Comparison of ENCODE assay signal across 13 cellular contexts in genomic region chr7:74294191-74294998, GRCh38. TPM values are rescaled to one million over a fixed set of nuclear protein-coding genes. Genes with fewer than 3 reads are reported as not detected.
DNase-seq lines count a peak whose midpoint lies in the region; ATAC-seq and TF ChIP-seq lines count a peak whose summit lies in the region.
"Had no signal": no experiment of that assay in that cellular context is flagged by ENCODE, and none has a peak within 500 bp of the region (broad histone marks: within the 10 kb centered on the region; RNA-seq: fewer than 3 reads in every experiment).

No MANE protein-coding gene starts in this region.

- ATAC-seq in Right ventricle myocardium inferior (peak; percentile 39), aorta (ENCODE audit: low FRiP score) (peak; percentile 20)
- ATAC-seq in CD4-positive, alpha-beta T cell (ENCODE audit: poor library complexity), result no peak

- DNase-seq in Right ventricle myocardium inferior (ENCODE audit: missing footprints) (no peak), cardiac septum (ENCODE audit: low spot score) (no peak), esophagus muscularis mucosa (ENCODE audit: extremely low spot score) (no peak), aorta (peak; percentile 65 to 82), GM13976 (ENCODE audit: low spot score) (no peak), erythroblast (lab: John Stamatoyannopoulos, UW) (no peak)
- no peak for DNase-seq in CD4-positive, alpha-beta T cell
- DNase-seq: activated CD4-positive, alpha-beta T cell treated with anti-CD3 and anti-CD28 coated beads for 1 hour; AML-193; NCI-H1105; SHP77 treated with DMSO at 0.1 percent for 48 hours; stimulated activated CD4-positive, alpha-beta T cell treated with anti-CD3 and anti-CD28 coated beads, Interleukin-2, amount 100 ng/mL, for 24 hours had no signal

- H3K9me3 Mint-ChIP-seq in CD4-positive, alpha-beta T cell, result no peaks in the 10 kb centered on the region

- no peaks in the 10 kb centered on the region for H3K27me3 Mint-ChIP-seq in CD4-positive, alpha-beta T cell

- peaks cover 13% of the 10 kb centered on the region for H3K4me1 Mint-ChIP-seq in CD4-positive, alpha-beta T cell (ENCODE audit: low read depth)

- H3K4me3 Mint-ChIP-seq in CD4-positive, alpha-beta T cell, result no peak overlapping the region

- H3K4me3 ChIP-seq in esophagus muscularis mucosa (no peak overlapping the region), mesodermal cell (ENCODE audit: extremely low read depth, insufficient read depth, low read length, poor library complexity, severe bottlenecking) (no peak overlapping the region), aorta (ENCODE audit: low read length in 2 of 2) (no peak overlapping the region)

- H3K36me3 ChIP-seq in esophagus muscularis mucosa (no peaks in the 10 kb centered on the region), mesodermal cell (ENCODE audit: control insufficient read depth, insufficient read depth, low read length) (peaks cover 20% of the 10 kb centered on the region), aorta (ENCODE audit: control insufficient read depth in 1 of 2, insufficient read depth in 2 of 2, low read length in 1 of 2) (no peaks in the 10 kb centered on the region)

- H3K27me3 ChIP-seq in esophagus muscularis mucosa (no peaks in the 10 kb centered on the region), aorta (ENCODE audit: control insufficient read depth in 1 of 2, insufficient read depth in 2 of 2, low read length in 1 of 2) (no peaks in the 10 kb centered on the region)
- H3K27me3 ChIP-seq in CD4-positive, alpha-beta T cell (ENCODE audit: control insufficient read depth, insufficient read depth, low read length), result no peaks in the 10 kb centered on the region

- POLR2A ChIA-PET in CD4-positive, alpha-beta T cell (lab: Charles Lee), result no interaction called here

- H3K27ac Mint-ChIP-seq in CD4-positive, alpha-beta T cell, result no peak overlapping the region

- CTCF ChIA-PET in CD4-positive, alpha-beta T cell (lab: Charles Lee), result no interaction called here

- intact Hi-C loops in Right ventricle myocardium inferior (cut with DNase I), result loop anchor here (5.0 kb wide), 2 partner anchors 37 to 98 kb away; no protein-coding TSS in a partner anchor
- intact Hi-C loops in cardiac septum (cut with DNase I), result no loop called here
- intact Hi-C loops in esophagus muscularis mucosa (cut with DNase I), result loop anchor here (5.0 kb wide), 1 partner anchor 42 kb away; the partner anchor contains the start of gene RFC2
- intact Hi-C loops in aorta (cut with DNase I), result loop anchor here (5.0 kb wide), 2 partner anchors 37 to 88 kb away; no protein-coding TSS in a partner anchor
- intact Hi-C loops in CD4-positive, alpha-beta T cell (cut with DNase I, micrococcal nuclease), result loop anchor here in 1 of 2 experiments (5.0 to 10.0 kb wide), 2 partner anchors 110 to 207 kb away; no protein-coding TSS in a partner anchor

- H3K4me1 ChIP-seq in esophagus muscularis mucosa, result peaks cover 20 to 52% (median 44%) of the 10 kb centered on the region in 4 donors
- H3K4me1 ChIP-seq in mesodermal cell (ENCODE audit: control insufficient read depth, insufficient read depth, low read length, poor library complexity, severe bottlenecking), result peaks cover 28% of the 10 kb centered on the region
- no peaks in the 10 kb centered on the region for H3K4me1 ChIP-seq in aorta (ENCODE audit: control insufficient read depth in 1 of 2, insufficient read depth in 2 of 2, low read length in 2 of 2)

- no peak for TF ChIP-seq EP300 in esophagus muscularis mucosa (IDR thresholded peaks at IDR 0.05)

- in situ Hi-C loops in GM13976 (cut with MboI; ENCODE audit: low sequenced_read_pairs, unreplicated experiment), result no loop called here

- TF ChIP-seq POLR2A in esophagus muscularis mucosa (IDR thresholded peaks at IDR 0.05; ENCODE audit: low read depth) (no peak), erythroblast (IDR thresholded peaks at IDR 0.05; ENCODE audit: low read length) (no peak)

- peak overlapping the region in 3 of 4 donors; percentile 24 to 51 (median 29) for H3K27ac ChIP-seq in esophagus muscularis mucosa (replicated peaks in 1 of 4)
- H3K27ac ChIP-seq in mesodermal cell (ENCODE audit: low read depth, low read length, severe bottlenecking), result peak overlapping the region; percentile 78
- peak overlapping the region in 1 of 2 donors; percentile 22 for H3K27ac ChIP-seq in aorta (ENCODE audit: low read depth in 1 of 2, low read length in 2 of 2)
- H3K27ac ChIP-seq in CD4-positive, alpha-beta T cell (ENCODE audit: low read depth, low read length), result no peak overlapping the region

- TF ChIP-seq CTCF in esophagus muscularis mucosa (IDR thresholded peaks at IDR 0.05) (no peak), GM13976 (IDR thresholded peaks at IDR 0.05; ENCODE audit: borderline replicate concordance, control extremely low read depth, extremely low read depth, insufficient read depth, missing control alignments) (no peak)
- TF ChIP-seq CTCF in CD4-positive, alpha-beta T cell (IDR thresholded peaks at IDR 0.05), result no peak

- 60% methylated on average over 16 of the region's 17 CpGs for WGBS in esophagus muscularis mucosa
- WGBS in mesodermal cell (ENCODE audit: insufficient coverage in 2 of 2), 2 experiments, result 66 to 71% methylated on average over 15 to 17 of the region's 17 CpGs
- 6 to 8% methylated on average over 17 of the region's 17 CpGs for WGBS in aorta, 2 donors

- no peaks in the 10 kb centered on the region for H3K36me3 Mint-ChIP-seq in CD4-positive, alpha-beta T cell (ENCODE audit: low read depth)

- H3K9me3 ChIP-seq in esophagus muscularis mucosa (no peaks in the 10 kb centered on the region), mesodermal cell (ENCODE audit: control insufficient read depth, low read length) (no peaks in the 10 kb centered on the region), aorta (ENCODE audit: control insufficient read depth, low read length) (no peaks in the 10 kb centered on the region)
- no peaks in the 10 kb centered on the region for H3K9me3 ChIP-seq in CD4-positive, alpha-beta T cell (ENCODE audit: control insufficient read depth, low read length)

RNA-seq across cellular contexts. Expression of gene CLIP2, which starts 5.2 kb away (rescaled TPM):
- total RNA-seq in Right ventricle myocardium inferior (7.5 TPM), cardiac septum (9.9 TPM), esophagus muscularis mucosa (10 to 100 TPM; 25.5 to 44.3 (median 37.1) TPM), aorta (10 to 100 TPM; 27.5 to 35.7 TPM)
- 57.7 TPM for polyA plus RNA-seq in mesodermal cell (2013, experiment 1 of 2)
- 45.1 TPM for polyA plus RNA-seq in mesodermal cell (2013, experiment 2 of 2)
- polyA plus RNA-seq in aorta, result 10 to 100 TPM; 15.3 to 16.2 TPM
- 1 to 10 TPM; 2.4 to 2.7 TPM for total RNA-seq in CD4-positive, alpha-beta T cell

RNA-seq across cellular contexts. Expression of gene RFC2, which starts 40.2 kb away (rescaled TPM):
- total RNA-seq in Right ventricle myocardium inferior, result 12.4 TPM
- 8.3 TPM for total RNA-seq in cardiac septum
- total RNA-seq in esophagus muscularis mucosa, result 10 to 100 TPM in 3 of 4 donors, 1 to 10 TPM in 1; 7.5 to 18.7 (median 14.9) TPM
- polyA plus RNA-seq in mesodermal cell (2013, experiment 1 of 2), result 39.2 TPM
- polyA plus RNA-seq in mesodermal cell (2013, experiment 2 of 2), result 36.9 TPM
- total RNA-seq in aorta, result 10 to 100 TPM; 13.7 to 14.2 TPM
- polyA plus RNA-seq in aorta, result 10 to 100 TPM; 12.8 to 16.1 TPM
- 1 to 10 TPM; 8.5 to 9.6 TPM for total RNA-seq in CD4-positive, alpha-beta T cell

Comparison
In these comparisons a context has a peak if more than half of its experiments do, and no peak if none do; other contexts are left out.
1. DNase-seq: peak in aorta (2 of 2); none in Right ventricle myocardium inferior (single experiment), cardiac septum (single experiment), esophagus muscularis mucosa (single experiment), GM13976 (single experiment), CD4-positive, alpha-beta T cell (0 of 10) and erythroblast (0 of 2).